ENCODE assay signal across 8 cellular contexts in genomic region chr2:65070172-65070830, GRCh38. TPM values are rescaled to one million over a fixed set of nuclear protein-coding genes. Genes with fewer than 3 reads are reported as not detected.
DNase-seq lines count a peak whose midpoint lies in the region; ATAC-seq lines count a peak whose summit lies in the region.

No MANE protein-coding gene starts in this region.

- in situ Hi-C loops in ACHN (cut with HindIII; ENCODE audit: low pct_ligation_motif_present, low pct_unique_long_range_greater_than_20kb, low sequenced_read_pairs), result no loop called here

- ATAC-seq in HG03196 (IDR thresholded peaks at IDR 0.05; ENCODE audit: unreplicated experiment), result no peak
- ATAC-seq in GM21360 (IDR thresholded peaks at IDR 0.05; ENCODE audit: unreplicated experiment), result no peak

- DNase-seq in ACHN, result peak; percentile 54
- peak; percentile 61 for DNase-seq in LoVo (ENCODE audit: low spot score)
- peak; percentile 47 for DNase-seq in cerebellum (ENCODE audit: low spot score)
- peak; percentile 38 for DNase-seq in medulla oblongata (ENCODE audit: extremely low spot score)
- DNase-seq in KG1 (lab: John Stamatoyannopoulos, UW), result no peak
- no peak for DNase-seq in SHP77 treated with DMSO at 0.1 percent for 48 hours (lab: John Stamatoyannopoulos, UW)

RNA-seq across cellular contexts. Expression of gene CEP68, which starts 14.1 kb away (rescaled TPM):
- total RNA-seq in cerebellum, result 40.0 TPM

RNA-seq across cellular contexts. Expression of gene RAB1A, which starts 59.6 kb away (rescaled TPM):
- 75.6 TPM for total RNA-seq in cerebellum

Comparison
In these comparisons a context has a peak if more than half of its experiments do, and no peak if none do; other contexts are left out.
1. DNase-seq: peak in ACHN (single experiment), LoVo (single experiment), cerebellum (single experiment) and medulla oblongata (single experiment); none in KG1 (single experiment) and SHP77 treated with DMSO at 0.1 percent for 48 hours (single experiment).